8 cellular contexts compared by ENCODE assay signal in genomic region chr19:48400018-48400742, GRCh38. TPM values are rescaled to one million over a fixed set of nuclear protein-coding genes. Genes with fewer than 3 reads are reported as not detected.
A peak's percentile ranks its signal among the peaks of the same experiment; 100 is the strongest.
DNase-seq lines count a peak whose midpoint lies in the region; ATAC-seq, FAIRE-seq and TF ChIP-seq lines count a peak whose summit lies in the region.

No MANE protein-coding gene starts in this region.

- peak overlapping the region in 1 of 2 donors; percentile 21 for H3K4me3 Mint-ChIP-seq in stimulated activated naive CD8-positive, alpha-beta T cell treated with anti-CD3 and anti-CD28 coated beads, Interleukin-15, amount 100 ng/mL, for 72 hours

- no peaks in the 10 kb centered on the region for H4K20me1 ChIP-seq in OCI-LY1 (ENCODE audit: insufficient read depth, low read length)

- peak overlapping the region; percentile 45 for H3K4me3 ChIP-seq in OCI-LY1 (ENCODE audit: low read depth, low read length, poor library complexity, severe bottlenecking)
- peak overlapping the region; percentile 5 for H3K4me3 ChIP-seq in bronchial epithelial cell (ENCODE audit: low read depth, low read length)
- H3K4me3 ChIP-seq in lower lobe of right lung, result no peak overlapping the region

- TF ChIP-seq CTCF in OCI-LY1 (IDR thresholded peaks at IDR 0.05; ENCODE audit: low read length) (no peak), bronchial epithelial cell (IDR thresholded peaks at IDR 0.05; ENCODE audit: insufficient read depth, low read length, severe bottlenecking) (no peak), lower lobe of right lung (IDR thresholded peaks at IDR 0.05) (no peak)

- no peak for ATAC-seq in stimulated activated naive CD8-positive, alpha-beta T cell treated with anti-CD3 and anti-CD28 coated beads, Interleukin-15, Interleukin-2, amounts not matched to agents 100 U/mL and 50 U/mL, for 24 hours
- ATAC-seq in stimulated activated naive CD8-positive, alpha-beta T cell treated with anti-CD3 and anti-CD28 coated beads, Interleukin-15, amount 100 ng/mL, for 72 hours, result no peak
- peak; percentile 38 to 47 for ATAC-seq in lower lobe of right lung
- no peak for ATAC-seq in GM18858 (IDR thresholded peaks at IDR 0.05; ENCODE audit: unreplicated experiment)
- ATAC-seq in HG03045 (IDR thresholded peaks at IDR 0.05; ENCODE audit: unreplicated experiment), result no peak
- no peak for ATAC-seq in HG03520 (IDR thresholded peaks at IDR 0.05; ENCODE audit: unreplicated experiment)

- no peak overlapping the region for H3K27ac Mint-ChIP-seq in stimulated activated naive CD8-positive, alpha-beta T cell treated with anti-CD3 and anti-CD28 coated beads, Interleukin-15, amount 100 ng/mL, for 72 hours

- H3K36me3 ChIP-seq in OCI-LY1 (ENCODE audit: insufficient read depth, low read length) (no peaks in the 10 kb centered on the region), bronchial epithelial cell (ENCODE audit: control insufficient read depth, insufficient read depth, low read length) (no peaks in the 10 kb centered on the region), lower lobe of right lung (no peaks in the 10 kb centered on the region)

- H3K79me2 ChIP-seq in OCI-LY1 (ENCODE audit: insufficient read depth, low read length), result no peaks in the 10 kb centered on the region

- FAIRE-seq in bronchial epithelial cell (lab: Jason Lieb, UNC), result no peak

- peak; percentile 42 for DNase-seq in stimulated activated naive CD8-positive, alpha-beta T cell treated with anti-CD3 and anti-CD28 coated beads, Interleukin-15, Interleukin-2, amounts not matched to agents 100 U/mL and 50 U/mL, for 24 hours
- no peak for DNase-seq in stimulated activated naive CD8-positive, alpha-beta T cell treated with anti-CD3 and anti-CD28 coated beads, Interleukin-15, amount 100 ng/mL, for 72 hours
- DNase-seq in bronchial epithelial cell (ENCODE audit: low read depth) (peak; percentile 53), lower lobe of right lung (peak; percentile 62)

- peaks cover 30% of the 10 kb centered on the region for H3K27me3 Mint-ChIP-seq in stimulated activated naive CD8-positive, alpha-beta T cell treated with anti-CD3 and anti-CD28 coated beads, Interleukin-15, amount 100 ng/mL, for 72 hours

- H3K9ac ChIP-seq in OCI-LY1 (ENCODE audit: low read length), result no peak overlapping the region

- peaks cover 8% of the 10 kb centered on the region; the same call in 1 of the 2 replicates for H3K27me3 ChIP-seq in OCI-LY1 (ENCODE audit: insufficient read depth, low read length)
- H3K27me3 ChIP-seq in bronchial epithelial cell (ENCODE audit: control insufficient read depth, insufficient read depth, low read length), result peaks cover 9% of the 10 kb centered on the region
- H3K27me3 ChIP-seq in lower lobe of right lung (ENCODE audit: low read depth), result peaks cover 28% of the 10 kb centered on the region

- H3K9me3 Mint-ChIP-seq in stimulated activated naive CD8-positive, alpha-beta T cell treated with anti-CD3 and anti-CD28 coated beads, Interleukin-15, amount 100 ng/mL, for 72 hours, result peaks cover 0 to 4% of the 10 kb centered on the region in 2 donors

- H3K27ac ChIP-seq in OCI-LY1 (ENCODE audit: low read depth, low read length, poor library complexity, severe bottlenecking) (no peak overlapping the region), lower lobe of right lung (no peak overlapping the region)

- intact Hi-C loops in lower lobe of right lung (cut with DNase I), result no loop called here

- peaks cover 23% of the 10 kb centered on the region for H3K4me1 ChIP-seq in OCI-LY1 (ENCODE audit: insufficient read depth, low read length, severe bottlenecking)
- peaks cover 7% of the 10 kb centered on the region for H3K4me1 ChIP-seq in lower lobe of right lung

- no peaks in the 10 kb centered on the region for H3K9me2 ChIP-seq in OCI-LY1 (ENCODE audit: low read depth, low read length)

- 0 out of 2 replicates have a peak, but pooled peaks cover 4% of the 10 kb centered on the region for H3F3A ChIP-seq in OCI-LY1 (ENCODE audit: insufficient read depth, low read length)

- peak overlapping the region; percentile 70 for H3K4me2 ChIP-seq in OCI-LY1 (ENCODE audit: low read length)

- peaks cover 46% of the 10 kb centered on the region for H3K4me1 Mint-ChIP-seq in stimulated activated naive CD8-positive, alpha-beta T cell treated with anti-CD3 and anti-CD28 coated beads, Interleukin-15, amount 100 ng/mL, for 72 hours

- no peak overlapping the region for H2AFZ ChIP-seq in OCI-LY1 (ENCODE audit: low read length)

- H3K9me3 ChIP-seq in OCI-LY1 (ENCODE audit: low read length), result no peaks in the 10 kb centered on the region
- H3K9me3 ChIP-seq in lower lobe of right lung, result no peaks in the 10 kb centered on the region

RNA-seq across cellular contexts. Expression of gene GRIN2D, which starts 6.7 kb away (rescaled TPM):
- total RNA-seq in bronchial epithelial cell (under 0.01 TPM in 1 of 2 replicates, not detected in the other), lower lobe of right lung (0.95 TPM)

RNA-seq across cellular contexts. Expression of gene KDELR1, which starts 8.8 kb away (rescaled TPM):
- total RNA-seq in bronchial epithelial cell (27.9 and 30.6 TPM in 2 replicates), lower lobe of right lung (137 TPM)

RNA-seq across cellular contexts. Expression of gene SYNGR4, which starts 36.0 kb away (rescaled TPM):
- total RNA-seq in bronchial epithelial cell (not detected in 2 replicates), lower lobe of right lung (not detected)

RNA-seq across cellular contexts. Expression of gene TMEM143, which starts 36.4 kb away (rescaled TPM):
- total RNA-seq in bronchial epithelial cell, result 0.79 and 1.4 TPM in 2 replicates
- 11.1 TPM for total RNA-seq in lower lobe of right lung

RNA-seq across cellular contexts. Expression of gene GRWD1, which starts 45.6 kb away (rescaled TPM):
- 23.4 and 31.9 TPM in 2 replicates for total RNA-seq in bronchial epithelial cell
- 25.8 TPM for total RNA-seq in lower lobe of right lung

Comparison
In these comparisons a context has a peak if more than half of its experiments do, and no peak if none do; other contexts are left out.
1. DNase-seq: peak in stimulated activated naive CD8-positive, alpha-beta T cell treated with anti-CD3 and anti-CD28 coated beads, Interleukin-15, Interleukin-2, amounts not matched to agents 100 U/mL and 50 U/mL, for 24 hours (single experiment), bronchial epithelial cell (single experiment) and lower lobe of right lung (single experiment); none in stimulated activated naive CD8-positive, alpha-beta T cell treated with anti-CD3 and anti-CD28 coated beads, Interleukin-15, amount 100 ng/mL, for 72 hours (0 of 2).
2. ATAC-seq: peak in lower lobe of right lung (2 of 2); none in stimulated activated naive CD8-positive, alpha-beta T cell treated with anti-CD3 and anti-CD28 coated beads, Interleukin-15, Interleukin-2, amounts not matched to agents 100 U/mL and 50 U/mL, for 24 hours (single experiment), stimulated activated naive CD8-positive, alpha-beta T cell treated with anti-CD3 and anti-CD28 coated beads, Interleukin-15, amount 100 ng/mL, for 72 hours (single experiment), GM18858 (single experiment), HG03045 (single experiment) and HG03520 (single experiment).